11 cellular contexts compared by ENCODE assay signal in genomic region chr11:47564366-47564765, GRCh38. TPM values are rescaled to one million over a fixed set of nuclear protein-coding genes. Genes with fewer than 3 reads are reported as not detected.
DNase-seq lines count a peak whose midpoint lies in the region; ATAC-seq and TF ChIP-seq lines count a peak whose summit lies in the region.
"Not testable (repeated sequence)": the region's sequence is repeated elsewhere in the genome, so short reads cannot be mapped to it uniquely, and the experiment has no call there.
"Had no signal": no experiment of that assay in that cellular context is flagged by ENCODE, and none has a peak within 500 bp of the region (broad histone marks: within the 10 kb centered on the region; RNA-seq: fewer than 3 reads in every experiment).

No MANE protein-coding gene starts in this region.

- TF ChIP-seq POLR2A in HCT116 (IDR thresholded peaks at IDR 0.05; ENCODE audit: borderline replicate concordance, extremely low read depth, insufficient read depth, insufficient read length), result not testable (repeated sequence)

- intact Hi-C loops in HCT116 (cut with micrococcal nuclease); activated CD8-positive, alpha-beta T cell treated with anti-CD3 and anti-CD28 coated beads for 36 hours (cut with micrococcal nuclease): not testable (repeated sequence)
- intact Hi-C loops in PC-9 (cut with micrococcal nuclease; ENCODE audit: unreplicated experiment), result loop anchor here (1.0 kb wide), 1 partner anchor 11 kb away; the partner anchor contains the start of gene CELF1

- not testable (repeated sequence) for H3K9me2 ChIP-seq in HCT116 (ENCODE audit: insufficient read depth); PC-9 (ENCODE audit: insufficient read depth)

- H3K27ac ChIP-seq in BLaER1 treated with 17β-estradiol and CSF1 and Interleukin-3, amounts not matched to agents 10 nM and 100 nM, result peak overlapping the region in 6 of 11 experiments; percentile 92 to 96 (median 92); a peak in 9 of 22 replicates
- 0 out of 2 replicates have a peak overlapping the region, but pooled peaks have one; percentile 14 for H3K27ac ChIP-seq in HCT116 (ENCODE audit: low read depth, low read length)
- H3K27ac ChIP-seq in PC-9, result not testable (repeated sequence)

- H3K27ac Mint-ChIP-seq in activated CD8-positive, alpha-beta T cell treated with anti-CD3 and anti-CD28 coated beads for 36 hours; activated naive CD8-positive, alpha-beta T cell treated with anti-CD3 and anti-CD28 coated beads, Interleukin-2, amount 10 ng/mL, durations not matched to agents 7 days and 5 days: not testable (repeated sequence)
- peak overlapping the region in 9 of 10 donors; percentile 32 to 84 (median 60) for H3K27ac Mint-ChIP-seq in naive thymus-derived CD8-positive, alpha-beta T cell
- H3K27ac Mint-ChIP-seq in stimulated activated naive CD8-positive, alpha-beta T cell treated with anti-CD3 and anti-CD28 coated beads, Interleukin-15, Interleukin-2, amounts not matched to agents 100 ng/mL and 50 ng/mL, for 24 hours, result peak overlapping the region; percentile 31

- H3K27me3 Mint-ChIP-seq in activated CD8-positive, alpha-beta T cell treated with anti-CD3 and anti-CD28 coated beads for 36 hours; activated naive CD8-positive, alpha-beta T cell treated with anti-CD3 and anti-CD28 coated beads, Interleukin-2, amount 10 ng/mL, durations not matched to agents 7 days and 5 days; naive thymus-derived CD8-positive, alpha-beta T cell; stimulated activated naive CD8-positive, alpha-beta T cell treated with anti-CD3 and anti-CD28 coated beads, Interleukin-15, Interleukin-2, amounts not matched to agents 100 ng/mL and 50 ng/mL, for 24 hours: not testable (repeated sequence)

- TF ChIP-seq RAD21 in HCT116 (IDR thresholded peaks at IDR 0.05; ENCODE audit: low read depth), result not testable (repeated sequence)

- peaks cover 28% of the 10 kb centered on the region for H3K4me1 Mint-ChIP-seq in activated CD8-positive, alpha-beta T cell treated with anti-CD3 and anti-CD28 coated beads for 36 hours (ENCODE audit: low read depth)
- H3K4me1 Mint-ChIP-seq in activated naive CD8-positive, alpha-beta T cell treated with anti-CD3 and anti-CD28 coated beads, Interleukin-2, amount 10 ng/mL, durations not matched to agents 7 days and 5 days, result peaks cover 12% of the 10 kb centered on the region
- H3K4me1 Mint-ChIP-seq in naive thymus-derived CD8-positive, alpha-beta T cell, result peaks cover 7 to 33% (median 21%) of the 10 kb centered on the region in 4 donors
- H3K4me1 Mint-ChIP-seq in stimulated activated naive CD8-positive, alpha-beta T cell treated with anti-CD3 and anti-CD28 coated beads, Interleukin-15, Interleukin-2, amounts not matched to agents 100 ng/mL and 50 ng/mL, for 24 hours (ENCODE audit: low read depth), result peaks cover 46% of the 10 kb centered on the region

- peaks cover 6 to 21% (median 14%) of the 10 kb centered on the region in 11 experiments; a peak in 21 of 22 replicates for H3K36me3 ChIP-seq in BLaER1 treated with 17β-estradiol and CSF1 and Interleukin-3, amounts not matched to agents 10 nM and 100 nM
- not testable (repeated sequence) for H3K36me3 ChIP-seq in HCT116 (ENCODE audit: control insufficient read depth in 1 of 2, insufficient read depth in 2 of 2, low read length in 2 of 2); PC-9 (ENCODE audit: low read depth)

- RAD21 ChIA-PET in HCT116 (lab: Charles Lee; ENCODE audit: low non-redundant PET in 1 of 2, low total read pairs in 2 of 2, uncharacterized antibody in 2 of 2, unreplicated experiment in 2 of 2), result not testable (repeated sequence)

- H3K9me3 ChIP-seq in BLaER1 treated with 17β-estradiol and CSF1 and Interleukin-3, amounts not matched to agents 10 nM and 100 nM (replicated peaks in 1 of 11); HCT116 (ENCODE audit: control insufficient read depth in 1 of 2, insufficient read depth in 1 of 2, low read depth in 1 of 2, low read length in 2 of 2); PC-9 (ENCODE audit: insufficient read depth, low read depth): not testable (repeated sequence)

- H4K20me1 ChIP-seq in BLaER1 treated with 17β-estradiol and CSF1 and Interleukin-3, amounts not matched to agents 10 nM and 100 nM; HCT116 (ENCODE audit: insufficient read depth); PC-9 (ENCODE audit: insufficient read depth): not testable (repeated sequence)

- peaks cover 39% of the 10 kb centered on the region for H3K79me2 ChIP-seq in HCT116 (ENCODE audit: insufficient read depth, low read length)
- peaks cover 46% of the 10 kb centered on the region for H3K79me2 ChIP-seq in PC-9 (ENCODE audit: low read depth)

- H3K9ac ChIP-seq in BLaER1 treated with 17β-estradiol and CSF1 and Interleukin-3, amounts not matched to agents 10 nM and 100 nM, result peak overlapping the region in 10 of 11 experiments; percentile 92 to 98 (median 96); a peak in 19 of 22 replicates
- H3K9ac ChIP-seq in HCT116 (ENCODE audit: low read length), result not testable (repeated sequence)

- peak overlapping the region; percentile 83 for H3K4me3 Mint-ChIP-seq in activated CD8-positive, alpha-beta T cell treated with anti-CD3 and anti-CD28 coated beads for 36 hours
- peak overlapping the region; percentile 10 for H3K4me3 Mint-ChIP-seq in activated naive CD8-positive, alpha-beta T cell treated with anti-CD3 and anti-CD28 coated beads, Interleukin-2, amount 10 ng/mL, durations not matched to agents 7 days and 5 days
- H3K4me3 Mint-ChIP-seq in naive thymus-derived CD8-positive, alpha-beta T cell, result peak overlapping the region; percentile 33 to 81 (median 65)
- peak overlapping the region; percentile 88 for H3K4me3 Mint-ChIP-seq in stimulated activated naive CD8-positive, alpha-beta T cell treated with anti-CD3 and anti-CD28 coated beads, Interleukin-15, Interleukin-2, amounts not matched to agents 100 ng/mL and 50 ng/mL, for 24 hours

- not testable (repeated sequence) for H3K9me3 Mint-ChIP-seq in activated CD8-positive, alpha-beta T cell treated with anti-CD3 and anti-CD28 coated beads for 36 hours; activated naive CD8-positive, alpha-beta T cell treated with anti-CD3 and anti-CD28 coated beads, Interleukin-2, amount 10 ng/mL, durations not matched to agents 7 days and 5 days; naive thymus-derived CD8-positive, alpha-beta T cell; stimulated activated naive CD8-positive, alpha-beta T cell treated with anti-CD3 and anti-CD28 coated beads, Interleukin-15, Interleukin-2, amounts not matched to agents 100 ng/mL and 50 ng/mL, for 24 hours

- not testable (repeated sequence) for ATAC-seq in HCT116; activated CD8-positive, alpha-beta T cell treated with anti-CD3 and anti-CD28 coated beads for 36 hours; activated naive CD8-positive, alpha-beta T cell treated with anti-CD3 and anti-CD28 coated beads, Interleukin-2, amount 10 ng/mL, durations not matched to agents 7 days and 5 days (ENCODE audit: low read depth); naive thymus-derived CD8-positive, alpha-beta T cell

- H3F3A ChIP-seq in PC-9 (ENCODE audit: insufficient read depth, low read depth), result peaks cover 27% of the 10 kb centered on the region

- H3K27me3 ChIP-seq in BLaER1 treated with 17β-estradiol and CSF1 and Interleukin-3, amounts not matched to agents 10 nM and 100 nM; HCT116 (ENCODE audit: insufficient read depth, low read length); PC-9 (ENCODE audit: insufficient read depth, low read depth): not testable (repeated sequence)

- POLR2A ChIA-PET in HCT116 (lab: Charles Lee) (interaction anchor here (1.0 kb wide), 2 partner anchors 12 to 14 kb away, joined by 3 to 5 read pairs; partner anchors contain the start of genes KBTBD4 and NDUFS3), PC-9 (lab: Charles Lee; ENCODE audit: unreplicated experiment) (interaction anchor here (0.7 kb wide), 1 partner anchor 151 kb away, joined by 3 read pairs; the partner anchor contains the start of gene AGBL2)
- POLR2A ChIA-PET in activated CD8-positive, alpha-beta T cell treated with anti-CD3 and anti-CD28 coated beads for 36 hours (lab: Charles Lee), result interaction anchor here (0.6 to 4.2 kb wide), 8 partner anchors 9 to 536 kb away, joined by 3 to 48 read pairs (median 4); partner anchors contain the start of genes AGBL2, CELF1, KBTBD4 and NDUFS3
- POLR2A ChIA-PET in activated naive CD8-positive, alpha-beta T cell treated with anti-CD3 and anti-CD28 coated beads, Interleukin-2, amount 10 ng/mL, durations not matched to agents 7 days and 5 days (lab: Charles Lee), result interaction anchor here (0.5 to 4.2 kb wide), 9 partner anchors 11 to 283 kb away, joined by 3 to 49 read pairs (median 4); partner anchors contain the start of genes CELF1, FAM180B, KBTBD4 and NDUFS3
- POLR2A ChIA-PET in naive thymus-derived CD8-positive, alpha-beta T cell (lab: Charles Lee), result interaction anchor here (0.6 to 4.9 kb wide), 6 partner anchors 9 to 478 kb away, joined by 3 to 38 read pairs (median 5); partner anchors contain the start of genes CELF1, KBTBD4 and NDUFS3

- not testable (repeated sequence) for H3K36me3 Mint-ChIP-seq in activated CD8-positive, alpha-beta T cell treated with anti-CD3 and anti-CD28 coated beads for 36 hours (ENCODE audit: low read depth); activated naive CD8-positive, alpha-beta T cell treated with anti-CD3 and anti-CD28 coated beads, Interleukin-2, amount 10 ng/mL, durations not matched to agents 7 days and 5 days; naive thymus-derived CD8-positive, alpha-beta T cell; stimulated activated naive CD8-positive, alpha-beta T cell treated with anti-CD3 and anti-CD28 coated beads, Interleukin-15, Interleukin-2, amounts not matched to agents 100 ng/mL and 50 ng/mL, for 24 hours (ENCODE audit: low read depth)

- peaks cover 22 to 41% (median 30%) of the 10 kb centered on the region in 10 experiments for H3K4me1 ChIP-seq in BLaER1 treated with 17β-estradiol and CSF1 and Interleukin-3, amounts not matched to agents 10 nM and 100 nM
- H3K4me1 ChIP-seq in HCT116 (ENCODE audit: control insufficient read depth in 1 of 2, insufficient read depth in 2 of 2, low read length in 2 of 2) (peaks cover 6 to 22% of the 10 kb centered on the region in 2 experiments), PC-9 (replicated peaks; ENCODE audit: insufficient read depth) (peaks cover 17% of the 10 kb centered on the region)

- peak overlapping the region; percentile 80 to 99 (median 94); a peak in 16 of 20 replicates for H3K4me3 ChIP-seq in BLaER1 treated with 17β-estradiol and CSF1 and Interleukin-3, amounts not matched to agents 10 nM and 100 nM
- peak overlapping the region in 1 of 2 experiments; percentile 92; a peak in 1 of 4 replicates for H3K4me3 ChIP-seq in HCT116 (replicated peaks in 1 of 2; ENCODE audit: low read depth in 1 of 2, low read length in 2 of 2)
- H3K4me3 ChIP-seq in PC-9, result 0 out of 2 replicates have a peak overlapping the region, but pooled peaks have one; percentile 19
- peak overlapping the region; percentile 97 for H3K4me3 ChIP-seq in epithelial cell of proximal tubule (ENCODE audit: low read depth, low read length)

- TF ChIP-seq CTCF in HCT116 (IDR thresholded peaks at IDR 0.05 in 2 of 3, conservative IDR thresholded peaks at IDR 0.05 in 1 of 3; ENCODE audit: borderline replicate concordance in 1 of 3, insufficient read depth in 1 of 3, low read depth in 2 of 3, low read length in 2 of 3); PC-9 (conservative IDR thresholded peaks at IDR 0.05); activated CD8-positive, alpha-beta T cell treated with anti-CD3 and anti-CD28 coated beads for 36 hours (IDR thresholded peaks at IDR 0.05); epithelial cell of proximal tubule (conservative IDR thresholded peaks at IDR 0.05; ENCODE audit: low read depth, low read length): not testable (repeated sequence)

- H2AFZ ChIP-seq in HCT116 (ENCODE audit: low read depth, low read length, poor library complexity, severe bottlenecking); PC-9: not testable (repeated sequence)

- DNase-seq in HCT116 (ENCODE audit: low read depth, low spot score); PC-9; activated CD8-positive, alpha-beta T cell treated with anti-CD3 and anti-CD28 coated beads for 36 hours; epithelial cell of proximal tubule (ENCODE audit: low read depth); naive thymus-derived CD8-positive, alpha-beta T cell: not testable (repeated sequence)
- DNase-seq in activated naive CD8-positive, alpha-beta T cell treated with anti-CD3 and anti-CD28 coated beads, Interleukin-2, amount 10 ng/mL, durations not matched to agents 7 days and 5 days, result peak; percentile 21

- not testable (repeated sequence) for BruUV-seq in HCT116 (replicated peaks; lab: Mats Ljungman, UMichigan)
- BruUV-seq in PC-9 (replicated peaks; lab: Mats Ljungman, UMichigan), result TSS peak; percentile 32

- peak overlapping the region; percentile 91 to 100 (median 99) for H3K4me2 ChIP-seq in BLaER1 treated with 17β-estradiol and CSF1 and Interleukin-3, amounts not matched to agents 10 nM and 100 nM
- peak overlapping the region; percentile 89 for H3K4me2 ChIP-seq in HCT116 (ENCODE audit: low read length)
- peak overlapping the region; percentile 93 for H3K4me2 ChIP-seq in PC-9

- CTCF ChIA-PET in HCT116 (lab: Charles Lee) (interaction anchor here (1.9 kb wide), 1 partner anchor 12 kb away, joined by 9 read pairs; the partner anchor contains the start of gene CELF1), PC-9 (lab: Charles Lee) (interaction anchor here (0.6 kb wide), 1 partner anchor 93 kb away, joined by 9 read pairs; no protein-coding TSS in a partner anchor)
- CTCF ChIA-PET in activated CD8-positive, alpha-beta T cell treated with anti-CD3 and anti-CD28 coated beads for 36 hours (lab: Charles Lee), result interaction anchor here (0.9 to 2.2 kb wide), 6 partner anchors 9 to 152 kb away, joined by 3 to 12 read pairs (median 4); no protein-coding TSS in a partner anchor

RNA-seq across cellular contexts. Expression of gene PTPMT1, which starts 1.0 kb away (rescaled TPM):
- 71.6 TPM for total RNA-seq in HCT116 (2021; ENCODE audit: unreplicated experiment)
- polyA plus RNA-seq in HCT116 (2012), result 91.8 and 95.0 TPM in 2 replicates
- total RNA-seq in PC-9 (2021), result 74.8 and 79.0 TPM in 2 replicates
- 10 to 100 TPM; 44.1 to 46.7 TPM for total RNA-seq in activated CD8-positive, alpha-beta T cell treated with anti-CD3 and anti-CD28 coated beads for 36 hours
- 10 to 100 TPM; 37.9 to 39.3 TPM for total RNA-seq in activated naive CD8-positive, alpha-beta T cell treated with anti-CD3 and anti-CD28 coated beads, Interleukin-2, amount 10 ng/mL, durations not matched to agents 7 days and 5 days
- total RNA-seq in epithelial cell of proximal tubule, result 124 and 170 TPM in 2 replicates
- total RNA-seq in naive thymus-derived CD8-positive, alpha-beta T cell, result 10 to 100 TPM; 19.1 to 22.2 TPM
- polyA plus RNA-seq in naive thymus-derived CD8-positive, alpha-beta T cell, result 10 to 100 TPM; 58.7 to 73.3 (median 71.0) TPM

RNA-seq across cellular contexts. Expression of gene CELF1, which starts 11.4 kb away (rescaled TPM):
- 133 TPM for total RNA-seq in HCT116 (2021; ENCODE audit: unreplicated experiment)
- polyA plus RNA-seq in HCT116 (2012), result 42.0 and 44.7 TPM in 2 replicates
- total RNA-seq in PC-9 (2021), result 115 and 165 TPM in 2 replicates
- 100 to 1,000 TPM; 120 to 122 TPM for total RNA-seq in activated CD8-positive, alpha-beta T cell treated with anti-CD3 and anti-CD28 coated beads for 36 hours
- total RNA-seq in activated naive CD8-positive, alpha-beta T cell treated with anti-CD3 and anti-CD28 coated beads, Interleukin-2, amount 10 ng/mL, durations not matched to agents 7 days and 5 days, result 100 to 1,000 TPM; 102 to 113 TPM
- 64.8 and 71.8 TPM in 2 replicates for total RNA-seq in epithelial cell of proximal tubule
- 100 to 1,000 TPM; 133 to 138 TPM for total RNA-seq in naive thymus-derived CD8-positive, alpha-beta T cell
- 10 to 100 TPM; 45.3 to 79.3 (median 55.3) TPM for polyA plus RNA-seq in naive thymus-derived CD8-positive, alpha-beta T cell

RNA-seq across cellular contexts. Expression of gene KBTBD4, which starts 14.4 kb away (rescaled TPM):
- 13.2 TPM for total RNA-seq in HCT116 (2021; ENCODE audit: unreplicated experiment)
- polyA plus RNA-seq in HCT116 (2012), result 15.0 and 16.0 TPM in 2 replicates
- total RNA-seq in PC-9 (2021), result 20.2 and 20.3 TPM in 2 replicates
- total RNA-seq in activated CD8-positive, alpha-beta T cell treated with anti-CD3 and anti-CD28 coated beads for 36 hours, result 10 to 100 TPM; 15.4 to 16.3 TPM
- 10 to 100 TPM; 18.8 to 19.0 TPM for total RNA-seq in activated naive CD8-positive, alpha-beta T cell treated with anti-CD3 and anti-CD28 coated beads, Interleukin-2, amount 10 ng/mL, durations not matched to agents 7 days and 5 days
- total RNA-seq in epithelial cell of proximal tubule, result 12.3 and 27.2 TPM in 2 replicates
- 10 to 100 TPM; 26.1 to 29.1 TPM for total RNA-seq in naive thymus-derived CD8-positive, alpha-beta T cell
- 10 to 100 TPM; 44.3 to 45.1 (median 44.3) TPM for polyA plus RNA-seq in naive thymus-derived CD8-positive, alpha-beta T cell

RNA-seq across cellular contexts. Expression of gene NDUFS3, which starts 14.5 kb away (rescaled TPM):
- 134 TPM for total RNA-seq in HCT116 (2021; ENCODE audit: unreplicated experiment)
- 96.8 and 125 TPM in 2 replicates for polyA plus RNA-seq in HCT116 (2012)
- 119 and 140 TPM in 2 replicates for total RNA-seq in PC-9 (2021)
- 100 to 1,000 TPM; 129 to 138 TPM for total RNA-seq in activated CD8-positive, alpha-beta T cell treated with anti-CD3 and anti-CD28 coated beads for 36 hours
- total RNA-seq in activated naive CD8-positive, alpha-beta T cell treated with anti-CD3 and anti-CD28 coated beads, Interleukin-2, amount 10 ng/mL, durations not matched to agents 7 days and 5 days, result 100 to 1,000 TPM; 105 to 108 TPM
- total RNA-seq in epithelial cell of proximal tubule, result 85.6 and 89.3 TPM in 2 replicates
- total RNA-seq in naive thymus-derived CD8-positive, alpha-beta T cell, result 100 to 1,000 TPM; 100 to 106 TPM
- polyA plus RNA-seq in naive thymus-derived CD8-positive, alpha-beta T cell, result 100 to 1,000 TPM in 2 of 3 donors, 10 to 100 TPM in 1; 92.0 to 109 (median 101) TPM

RNA-seq across cellular contexts. Expression of gene FAM180B, which starts 22.1 kb away (rescaled TPM):
- not detected for total RNA-seq in HCT116 (2021; ENCODE audit: unreplicated experiment)
- not detected in 2 replicates for polyA plus RNA-seq in HCT116 (2012)
- not detected in 2 replicates for total RNA-seq in PC-9 (2021)
- not detected for total RNA-seq in activated CD8-positive, alpha-beta T cell treated with anti-CD3 and anti-CD28 coated beads for 36 hours
- total RNA-seq in activated naive CD8-positive, alpha-beta T cell treated with anti-CD3 and anti-CD28 coated beads, Interleukin-2, amount 10 ng/mL, durations not matched to agents 7 days and 5 days, result not detected
- not detected in 2 replicates for total RNA-seq in epithelial cell of proximal tubule
- under 1 TPM in 1 of 2 experiments, not detected in 1; 0.26 TPM for total RNA-seq in naive thymus-derived CD8-positive, alpha-beta T cell
- not detected for polyA plus RNA-seq in naive thymus-derived CD8-positive, alpha-beta T cell
- total RNA-seq: colonic mucosa, liver had no signal
- polyA plus RNA-seq: AG04450, liver had no signal

Comparison
In these comparisons a context has a peak if more than half of its experiments do, and no peak if none do; other contexts are left out.
1. H3K4me3 Mint-ChIP-seq: peak in every context shown above with its lines; median percentile 88 in stimulated activated naive CD8-positive, alpha-beta T cell treated with anti-CD3 and anti-CD28 coated beads, Interleukin-15, Interleukin-2, amounts not matched to agents 100 ng/mL and 50 ng/mL, for 24 hours; 83 in activated CD8-positive, alpha-beta T cell treated with anti-CD3 and anti-CD28 coated beads for 36 hours; 65 in naive thymus-derived CD8-positive, alpha-beta T cell; 10 in activated naive CD8-positive, alpha-beta T cell treated with anti-CD3 and anti-CD28 coated beads, Interleukin-2, amount 10 ng/mL, durations not matched to agents 7 days and 5 days.